ENCODE assay signal across 14 cellular contexts in genomic region chr7:15801565-15801964, GRCh38.
DNase-seq lines count a peak whose midpoint lies in the region; ATAC-seq, FAIRE-seq and TF ChIP-seq lines count a peak whose summit lies in the region.
"Had no signal": no experiment of that assay in that cellular context is flagged by ENCODE, and none has a peak within 500 bp of the region (broad histone marks: within the 10 kb centered on the region; RNA-seq: fewer than 3 reads in every experiment).

No MANE protein-coding gene starts in this region.

- no peak for TF ChIP-seq POLR2A in endothelial cell of umbilical vein (IDR thresholded peaks at IDR 0.05; ENCODE audit: low read depth, low read length)

- no peak for TF ChIP-seq CTCF in endothelial cell of umbilical vein (IDR thresholded peaks at IDR 0.05; ENCODE audit: extremely low read depth in 1 of 2, insufficient read depth in 1 of 2, low read depth in 1 of 2, low read length in 2 of 2)
- no peak for TF ChIP-seq CTCF in mucosa of descending colon (IDR thresholded peaks at IDR 0.05)

- dilution Hi-C loops in endothelial cell of umbilical vein (cut with MboI; ENCODE audit: extremely low pct_ligation_motif_present, low sequenced_read_pairs) = no loop called here

- no peaks in the 10 kb centered on the region for H3K27me3 ChIP-seq in ACC112 (ENCODE audit: insufficient read depth, low read length)
- no peaks in the 10 kb centered on the region for H3K27me3 ChIP-seq in endothelial cell of umbilical vein (ENCODE audit: control insufficient read depth in 2 of 2, insufficient read depth in 2 of 2, low read length in 2 of 2)
- H3K27me3 ChIP-seq in small intestine (ENCODE audit: control insufficient read depth in 2 of 2, insufficient read depth in 2 of 2, low read length in 2 of 2) = no peaks in the 10 kb centered on the region
- H3K27me3 ChIP-seq: BLaER1, colonic mucosa had no signal

- H3K4me1 ChIP-seq in ACC112 (ENCODE audit: control insufficient read depth, insufficient read depth, low read length, unreplicated experiment) (peaks cover 14% of the 10 kb centered on the region), endothelial cell of umbilical vein (ENCODE audit: control insufficient read depth, extremely low read depth, insufficient read depth, low read length) (peaks cover 6% of the 10 kb centered on the region), mucosa of descending colon (ENCODE audit: low read depth) (no peaks in the 10 kb centered on the region), small intestine (ENCODE audit: control insufficient read depth in 2 of 2, insufficient read depth in 1 of 2, low read depth in 1 of 2, low read length in 1 of 2) (no peaks in the 10 kb centered on the region)
- H3K4me1 ChIP-seq: BLaER1, colonic mucosa had no signal

- H2AFZ ChIP-seq in ACC112 (ENCODE audit: low read length, unreplicated experiment) (peak overlapping the region; percentile 68), endothelial cell of umbilical vein (ENCODE audit: low read depth, low read length) (peak overlapping the region; percentile 66)

- no peak overlapping the region; the same call in 1 of the 2 replicates for H3K4me3 ChIP-seq in ACC112 (ENCODE audit: low read depth, low read length)
- no peak overlapping the region for H3K4me3 ChIP-seq in endothelial cell of umbilical vein (replicated peaks in 1 of 3; ENCODE audit: insufficient read depth in 1 of 3, low read depth in 1 of 3, low read length in 3 of 3)
- H3K4me3 ChIP-seq in mucosa of descending colon = no peak overlapping the region
- H3K4me3 ChIP-seq in small intestine (ENCODE audit: low read depth in 1 of 2, low read length in 2 of 2) = no peak overlapping the region
- H3K4me3 ChIP-seq: BLaER1, colonic mucosa had no signal

- no peak overlapping the region for H3K9ac ChIP-seq in endothelial cell of umbilical vein (replicated peaks; ENCODE audit: extremely low read depth, insufficient read depth, low read length)
- H3K9ac ChIP-seq: BLaER1 had no signal

- H3K36me3 ChIP-seq in ACC112 (ENCODE audit: insufficient read depth, low read length) (no peaks in the 10 kb centered on the region), endothelial cell of umbilical vein (ENCODE audit: control insufficient read depth in 2 of 2, extremely low read depth in 1 of 2, insufficient read depth in 2 of 2, low read length in 2 of 2) (no peaks in the 10 kb centered on the region), mucosa of descending colon (ENCODE audit: low read depth) (no peaks in the 10 kb centered on the region), small intestine (ENCODE audit: control insufficient read depth in 2 of 2, insufficient read depth in 2 of 2, low read length in 2 of 2) (no peaks in the 10 kb centered on the region)
- H3K36me3 ChIP-seq: BLaER1, colonic mucosa had no signal

- CTCF ChIA-PET in endothelial cell of umbilical vein (lab: Charles Lee) = interaction anchor here (1.0 to 1.4 kb wide), 2 partner anchors 9 to 13 kb away, joined by 4 to 9 read pairs; no protein-coding TSS in a partner anchor

- WGBS in small intestine, 3 donors = 50 to 72% (median 62%) methylated on average over 3 of the region's 3 CpGs

- H3K79me2 ChIP-seq in ACC112 (ENCODE audit: control insufficient read depth, insufficient read depth, low read length, unreplicated experiment) = no peaks in the 10 kb centered on the region
- no peaks in the 10 kb centered on the region for H3K79me2 ChIP-seq in endothelial cell of umbilical vein (ENCODE audit: control insufficient read depth, insufficient read depth, low read length)

- no peaks in the 10 kb centered on the region for H4K20me1 ChIP-seq in endothelial cell of umbilical vein (replicated peaks; ENCODE audit: control insufficient read depth, extremely low read depth, insufficient read depth, low read length)
- H4K20me1 ChIP-seq: BLaER1 had no signal

- H3K9me3 ChIP-seq in endothelial cell of umbilical vein (replicated peaks; ENCODE audit: control insufficient read depth, insufficient read depth, low read length) (no peaks in the 10 kb centered on the region), mucosa of descending colon (no peaks in the 10 kb centered on the region), small intestine (ENCODE audit: control insufficient read depth, low read depth) (no peaks in the 10 kb centered on the region)
- H3K9me3 ChIP-seq: BLaER1, colonic mucosa had no signal

- H3K27ac ChIP-seq in ACC112 (ENCODE audit: low read depth, low read length) (peak overlapping the region; percentile 25; the same call in 1 of the 2 replicates), endothelial cell of umbilical vein (ENCODE audit: insufficient read depth, low read depth, low read length) (no peak overlapping the region), small intestine (ENCODE audit: low read depth in 1 of 2, low read length in 1 of 2) (no peak overlapping the region)
- H3K27ac ChIP-seq: BLaER1, colonic mucosa, HL-60 had no signal

- in situ Hi-C loops in KBM-7 (cut with MboI; ENCODE audit: low pct_unique_long_range_greater_than_20kb, low sequenced_read_pairs) = no loop called here

- H3K4me2 ChIP-seq in endothelial cell of umbilical vein (ENCODE audit: insufficient read depth, low read length) = peak overlapping the region; percentile 5
- H3K4me2 ChIP-seq: BLaER1 had no signal

- BruUV-seq in endothelial cell of umbilical vein (replicated peaks; lab: Mats Ljungman, UMichigan) = no TSS peak

- peak; percentile 32 for DNase-seq in KBM-7
- DNase-seq in endothelial cell of umbilical vein (ENCODE audit: low read depth, low spot score) = peak; percentile 65
- DNase-seq in mucosa of descending colon = peak in 1 of 3 donors; percentile 11
- no peak for DNase-seq in NCI-H1930 (lab: John Stamatoyannopoulos, UW)
- DNase-seq in mesenteric fat pad (ENCODE audit: low spot score) = no peak
- no peak for DNase-seq in NCI-H187 (lab: John Stamatoyannopoulos, UW)
- no peak for DNase-seq in small intestine
- DNase-seq: activated T-cell treated with anti-CD3 and anti-CD28 coated beads, Interleukin-2, amount 50 U/mL, for 4 hours; colonic mucosa; NCI-H1436 treated with DMSO at 0.1 percent for 48 hours; stimulated activated CD4-positive, alpha-beta T cell treated with anti-CD3 and anti-CD28 coated beads, Interleukin-4, amount 100 ng/mL, for 1 hour had no signal

- POLR2A ChIA-PET in endothelial cell of umbilical vein (lab: Charles Lee) = no interaction called here

- no peaks in the 10 kb centered on the region for H3K9me1 ChIP-seq in endothelial cell of umbilical vein (replicated peaks; ENCODE audit: control insufficient read depth, extremely low read depth, insufficient read depth, low read length)

- peak; percentile 67 for FAIRE-seq in endothelial cell of umbilical vein (lab: Jason Lieb, UNC)
- no peak for FAIRE-seq in small intestine (lab: Jason Lieb, UNC)

- intact Hi-C loops in endothelial cell of umbilical vein (cut with micrococcal nuclease) (no loop called here), mucosa of descending colon (cut with DNase I, micrococcal nuclease) (no loop called here)

- peak; percentile 17 for ATAC-seq in mucosa of descending colon
- ATAC-seq: activated T-cell treated with anti-CD3 and anti-CD28 coated beads, Interleukin-2, amount 50 U/mL, for 4 hours had no signal

TF ChIP-seq in endothelial cell of umbilical vein, 7 proteins besides CTCF, POLR2A, EP300 and RAD21:
- TF ChIP-seq JUN (IDR thresholded peaks at IDR 0.05; ENCODE audit: borderline replicate concordance, insufficient read depth, insufficient read length, low read depth) = no peak
- TF ChIP-seq FOS (IDR thresholded peaks at IDR 0.05; ENCODE audit: borderline replicate concordance, insufficient read depth, low read length) = no peak
- TF ChIP-seq MAX (IDR thresholded peaks at IDR 0.05; ENCODE audit: insufficient read depth, insufficient read length) = no peak
- TF ChIP-seq MYC (IDR thresholded peaks at IDR 0.05; ENCODE audit: low read depth, low read length) = no peak
- TF ChIP-seq POLR2AphosphoS5 (IDR thresholded peaks at IDR 0.05; ENCODE audit: insufficient read depth, low read depth, low read length) = no peak
- no peak for TF ChIP-seq GATA2 (IDR thresholded peaks at IDR 0.05; ENCODE audit: insufficient read depth, insufficient read length, low read depth, low read length)
- no peak for TF ChIP-seq EZH2 (IDR thresholded peaks at IDR 0.05; ENCODE audit: borderline replicate concordance, low read depth, low read length, severe bottlenecking)

Comparison
In these comparisons a context has a peak if more than half of its experiments do, and no peak if none do; other contexts are left out.
1. DNase-seq: peak in KBM-7 (single experiment) and endothelial cell of umbilical vein (single experiment); none in NCI-H1930 (0 of 2), mesenteric fat pad (single experiment), NCI-H187 (0 of 2) and small intestine (single experiment).